1 cellular context compared by ENCODE assay signal in the genomic region with DNA sequence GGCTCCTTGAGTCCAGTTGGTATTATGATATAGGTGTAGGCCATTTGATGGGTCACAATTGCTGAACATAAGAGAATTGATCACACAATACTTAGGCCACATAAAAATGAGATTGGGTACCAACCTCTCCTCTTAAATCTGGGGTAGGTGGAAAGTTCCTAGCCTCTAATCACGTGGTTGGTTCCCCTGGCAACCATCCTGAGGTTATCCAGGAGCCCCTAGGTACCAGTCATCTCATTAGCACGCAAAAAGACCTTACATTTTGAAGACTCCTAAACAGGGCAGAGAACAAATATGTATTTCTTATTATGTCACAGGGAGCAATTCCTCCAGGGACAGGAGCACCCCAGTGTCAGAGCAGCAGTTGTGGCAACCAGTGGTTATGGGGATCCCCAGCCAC.
TF ChIP-seq lines count a peak whose summit lies in the region.

No MANE protein-coding gene starts in this region.

TF ChIP-seq in neural cell, 6 proteins besides CTCF, POLR2A, EP300 and RAD21 (continued from another document):
- TF ChIP-seq, protein P1, sequence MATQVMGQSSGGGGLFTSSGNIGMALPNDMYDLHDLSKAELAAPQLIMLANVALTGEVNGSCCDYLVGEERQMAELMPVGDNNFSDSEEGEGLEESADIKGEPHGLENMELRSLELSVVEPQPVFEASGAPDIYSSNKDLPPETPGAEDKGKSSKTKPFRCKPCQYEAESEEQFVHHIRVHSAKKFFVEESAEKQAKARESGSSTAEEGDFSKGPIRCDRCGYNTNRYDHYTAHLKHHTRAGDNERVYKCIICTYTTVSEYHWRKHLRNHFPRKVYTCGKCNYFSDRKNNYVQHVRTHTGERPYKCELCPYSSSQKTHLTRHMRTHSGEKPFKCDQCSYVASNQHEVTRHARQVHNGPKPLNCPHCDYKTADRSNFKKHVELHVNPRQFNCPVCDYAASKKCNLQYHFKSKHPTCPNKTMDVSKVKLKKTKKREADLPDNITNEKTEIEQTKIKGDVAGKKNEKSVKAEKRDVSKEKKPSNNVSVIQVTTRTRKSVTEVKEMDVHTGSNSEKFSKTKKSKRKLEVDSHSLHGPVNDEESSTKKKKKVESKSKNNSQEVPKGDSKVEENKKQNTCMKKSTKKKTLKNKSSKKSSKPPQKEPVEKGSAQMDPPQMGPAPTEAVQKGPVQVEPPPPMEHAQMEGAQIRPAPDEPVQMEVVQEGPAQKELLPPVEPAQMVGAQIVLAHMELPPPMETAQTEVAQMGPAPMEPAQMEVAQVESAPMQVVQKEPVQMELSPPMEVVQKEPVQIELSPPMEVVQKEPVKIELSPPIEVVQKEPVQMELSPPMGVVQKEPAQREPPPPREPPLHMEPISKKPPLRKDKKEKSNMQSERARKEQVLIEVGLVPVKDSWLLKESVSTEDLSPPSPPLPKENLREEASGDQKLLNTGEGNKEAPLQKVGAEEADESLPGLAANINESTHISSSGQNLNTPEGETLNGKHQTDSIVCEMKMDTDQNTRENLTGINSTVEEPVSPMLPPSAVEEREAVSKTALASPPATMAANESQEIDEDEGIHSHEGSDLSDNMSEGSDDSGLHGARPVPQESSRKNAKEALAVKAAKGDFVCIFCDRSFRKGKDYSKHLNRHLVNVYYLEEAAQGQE (IDR thresholded peaks at IDR 0.05; ENCODE audit: borderline replicate concordance) = no peak
- TF ChIP-seq POLR2AphosphoS5 (IDR thresholded peaks at IDR 0.05) = no peak
TF ChIP-seq in neural cell: peak in this region for 0.
